7 cellular contexts compared by ENCODE assay signal in the genomic region with DNA sequence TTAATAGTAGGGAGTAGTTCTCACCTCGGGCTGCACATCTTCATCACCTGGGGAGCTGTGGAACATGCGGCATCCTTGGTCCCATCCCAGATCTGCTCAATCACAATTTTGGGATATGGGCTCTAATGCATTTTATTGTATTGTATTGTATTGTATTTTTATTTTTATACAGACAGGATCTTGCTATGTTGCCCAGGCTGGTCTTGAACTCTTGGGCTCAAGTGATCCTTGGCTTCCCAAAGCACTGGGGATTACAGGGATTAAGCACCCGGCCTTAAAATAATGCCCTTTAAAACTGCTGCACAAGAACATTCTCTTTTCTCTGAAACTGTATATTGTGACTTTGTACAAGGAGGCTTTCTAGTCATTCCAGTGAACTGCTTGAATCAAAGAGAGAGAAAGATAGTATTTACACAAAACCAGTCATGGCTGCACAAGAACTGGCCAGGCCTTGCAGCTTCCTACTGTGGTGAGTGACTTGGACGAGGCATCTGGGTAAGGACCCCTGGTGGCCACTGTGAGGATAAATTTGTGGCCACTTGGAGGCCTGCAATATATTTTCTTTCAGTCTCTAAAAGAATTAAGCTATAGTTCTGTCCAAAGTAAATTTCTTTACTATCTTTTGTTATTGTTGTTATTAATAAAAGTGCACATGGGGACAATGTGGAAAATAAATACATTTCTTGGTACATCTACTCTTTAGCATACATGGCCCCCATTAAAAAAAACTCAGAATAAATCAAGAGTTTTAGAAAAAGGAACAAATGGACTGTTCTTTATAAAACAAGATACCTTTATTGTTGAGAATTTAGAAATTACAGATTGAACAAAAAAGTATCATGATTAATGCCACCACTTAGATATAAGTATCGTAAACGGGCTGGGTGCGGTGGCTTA. TPM values are rescaled to one million over a fixed set of nuclear protein-coding genes. Genes with fewer than 3 reads are reported as not detected.
DNase-seq lines count a peak whose midpoint lies in the region; ATAC-seq and TF ChIP-seq lines count a peak whose summit lies in the region.

No MANE protein-coding gene starts in this region.

- peaks cover 8% of the 10 kb centered on the region for H3K36me3 ChIP-seq in lower lobe of right lung

- CTCF ChIA-PET in activated CD4-positive, alpha-beta T cell treated with anti-CD3 and anti-CD28 coated beads, Interleukin-2, amount 10 ng/mL, durations not matched to agents 7 days and 5 days (lab: Charles Lee): interaction anchor here (0.5 to 2.1 kb wide), 19 partner anchors 9 to 1091 kb away, joined by 3 to 7 read pairs (median 4); no protein-coding TSS in a partner anchor

- DNase-seq in NCI-H526 treated with DMSO at 0.1 percent for 48 hours (lab: John Stamatoyannopoulos, UW) (peak; percentile 30), dermis microvascular lymphatic vessel endothelial cell (ENCODE audit: low read depth in 2 of 2) (peak; percentile 60 to 81), lower lobe of right lung (peak; percentile 73)
- DNase-seq in activated CD4-positive, alpha-beta T cell treated with anti-CD3 and anti-CD28 coated beads, Interleukin-2, amount 10 ng/mL, durations not matched to agents 7 days and 5 days: peak; percentile 70
- DNase-seq in stimulated activated CD8-positive, alpha-beta memory T cell treated with anti-CD3 and anti-CD28 coated beads, Interleukin-15, amount 100 ng/mL, for 1 hour (ENCODE audit: low read depth): peak; percentile 16

- H3K27me3 Mint-ChIP-seq in activated CD4-positive, alpha-beta T cell treated with anti-CD3 and anti-CD28 coated beads, Interleukin-2, amount 10 ng/mL, durations not matched to agents 7 days and 5 days: no peaks in the 10 kb centered on the region

- peaks cover 9% of the 10 kb centered on the region for H3K4me1 Mint-ChIP-seq in activated CD4-positive, alpha-beta T cell treated with anti-CD3 and anti-CD28 coated beads, Interleukin-2, amount 10 ng/mL, durations not matched to agents 7 days and 5 days

- TF ChIP-seq CTCF in GM12874 (IDR thresholded peaks at IDR 0.05; ENCODE audit: insufficient read depth, low read depth, low read length): peak; percentile 71
- peak; percentile 79 for TF ChIP-seq CTCF in lower lobe of right lung (IDR thresholded peaks at IDR 0.05)

- H3K4me3 ChIP-seq in lower lobe of right lung: no peak overlapping the region

- no peaks in the 10 kb centered on the region for H3K27me3 ChIP-seq in lower lobe of right lung (ENCODE audit: low read depth)

- no peaks in the 10 kb centered on the region for H3K9me3 ChIP-seq in lower lobe of right lung

- H3K27ac Mint-ChIP-seq in activated CD4-positive, alpha-beta T cell treated with anti-CD3 and anti-CD28 coated beads, Interleukin-2, amount 10 ng/mL, durations not matched to agents 7 days and 5 days: no peak overlapping the region

- intact Hi-C loops in lower lobe of right lung (cut with DNase I): loop anchor here (5.0 kb wide), 1 partner anchor 163 kb away; no protein-coding TSS in a partner anchor

- H3K9me3 Mint-ChIP-seq in activated CD4-positive, alpha-beta T cell treated with anti-CD3 and anti-CD28 coated beads, Interleukin-2, amount 10 ng/mL, durations not matched to agents 7 days and 5 days: no peaks in the 10 kb centered on the region

- H3K36me3 Mint-ChIP-seq in activated CD4-positive, alpha-beta T cell treated with anti-CD3 and anti-CD28 coated beads, Interleukin-2, amount 10 ng/mL, durations not matched to agents 7 days and 5 days (ENCODE audit: low read depth): peaks cover 4% of the 10 kb centered on the region

- no peak overlapping the region for H3K27ac ChIP-seq in lower lobe of right lung

- POLR2A ChIA-PET in activated CD4-positive, alpha-beta T cell treated with anti-CD3 and anti-CD28 coated beads, Interleukin-2, amount 10 ng/mL, durations not matched to agents 7 days and 5 days (lab: Charles Lee): no interaction called here

- H3K4me1 ChIP-seq in lower lobe of right lung: no peaks in the 10 kb centered on the region

- peak; percentile 68 for ATAC-seq in HG03135 (IDR thresholded peaks at IDR 0.05; ENCODE audit: unreplicated experiment)
- ATAC-seq in lower lobe of right lung: peak; percentile 90 to 92

- no peak overlapping the region for H3K4me3 Mint-ChIP-seq in activated CD4-positive, alpha-beta T cell treated with anti-CD3 and anti-CD28 coated beads, Interleukin-2, amount 10 ng/mL, durations not matched to agents 7 days and 5 days

RNA-seq across cellular contexts. Expression of gene TBCE, which starts 48.0 kb away (rescaled TPM):
- total RNA-seq in activated CD4-positive, alpha-beta T cell treated with anti-CD3 and anti-CD28 coated beads, Interleukin-2, amount 10 ng/mL, durations not matched to agents 7 days and 5 days: 10 to 100 TPM; 25.1 to 26.8 TPM
- total RNA-seq in dermis microvascular lymphatic vessel endothelial cell (10.9 and 12.3 TPM in 2 replicates), lower lobe of right lung (25.3 TPM)

Comparison
In these comparisons a context has a peak if more than half of its experiments do, and no peak if none do; other contexts are left out.
1. DNase-seq: peak in every context shown above with its lines; median percentile 73 in lower lobe of right lung; 70 in dermis microvascular lymphatic vessel endothelial cell; 70 in activated CD4-positive, alpha-beta T cell treated with anti-CD3 and anti-CD28 coated beads, Interleukin-2, amount 10 ng/mL, durations not matched to agents 7 days and 5 days; 30 in NCI-H526 treated with DMSO at 0.1 percent for 48 hours; 16 in stimulated activated CD8-positive, alpha-beta memory T cell treated with anti-CD3 and anti-CD28 coated beads, Interleukin-15, amount 100 ng/mL, for 1 hour.